19 cellular contexts compared by ENCODE assay signal in genomic region chr13:31124225-31124624, GRCh38.
"Had no signal": no experiment of that assay in that cellular context is flagged by ENCODE, and none has a peak within 500 bp of the region (broad histone marks: within the 10 kb centered on the region; RNA-seq: fewer than 3 reads in every experiment).

No MANE protein-coding gene starts in this region.

- FAIRE-seq: astrocyte, TTC549 had no signal

- H3K4me1 ChIP-seq: left ventricle myocardium inferior, neural progenitor cell, uterus had no signal

- H3K36me3 ChIP-seq: left ventricle myocardium inferior, neural progenitor cell, uterus had no signal

- DNase-seq: activated naive CD4-positive, alpha-beta T cell; activated naive CD8-positive, alpha-beta T cell treated with anti-CD3 and anti-CD28 coated beads for 36 hours; activated T-cell treated with anti-CD3 and anti-CD28 coated beads, Interleukin-2, amount 50 U/mL, for 1 hour; central memory CD4-positive, alpha-beta T cell; effector memory CD4-positive, alpha-beta T cell; foreskin melanocyte; immature natural killer cell; kidney glomerular epithelial cell; left ventricle myocardium inferior; naive thymus-derived CD4-positive, alpha-beta T cell; stimulated activated CD4-positive, alpha-beta T cell treated with anti-CD3 and anti-CD28 coated beads, Interleukin-2, amount 100 ng/mL, for 48 hours; stimulated activated naive CD4-positive, alpha-beta T cell; trophoblast cell; uterus had no signal

- H3K9me3 ChIP-seq: left ventricle myocardium inferior, testis, uterus had no signal

- H3K4me3 ChIP-seq: hepatocyte, left ventricle myocardium inferior, neural progenitor cell, testis, uterus had no signal

- H3K27me3 ChIP-seq: neural progenitor cell, testis, uterus had no signal

- H3K27ac ChIP-seq: hepatocyte, left ventricle myocardium inferior, neural progenitor cell, uterus had no signal
